20 cellular contexts compared by ENCODE assay signal in the genomic region with DNA sequence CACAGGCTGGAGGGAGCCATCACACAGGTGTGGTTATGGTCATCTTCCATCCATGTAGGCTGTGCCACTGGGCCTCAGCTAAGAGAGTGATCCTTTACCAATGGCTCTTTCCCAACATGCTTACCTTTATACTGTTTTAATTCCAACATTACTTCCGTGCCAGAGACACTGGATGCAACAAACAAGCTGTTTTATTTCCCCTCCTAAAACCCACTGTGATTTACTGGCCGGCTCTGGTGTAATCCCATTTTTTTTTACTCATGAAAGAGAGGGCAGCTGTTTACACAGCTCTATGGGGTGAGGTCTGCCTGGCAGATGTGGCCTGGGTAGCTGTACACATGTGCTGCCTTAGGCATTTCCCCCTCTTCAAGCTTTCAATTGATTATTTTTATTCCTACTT. TPM values are rescaled to one million over a fixed set of nuclear protein-coding genes. Genes with fewer than 3 reads are reported as not detected.
DNase-seq lines count a peak whose midpoint lies in the region; ATAC-seq and TF ChIP-seq lines count a peak whose summit lies in the region.
"Had no signal": no experiment of that assay in that cellular context is flagged by ENCODE, and none has a peak within 500 bp of the region (broad histone marks: within the 10 kb centered on the region; RNA-seq: fewer than 3 reads in every experiment).

No MANE protein-coding gene starts in this region.

- no peak overlapping the region for H3K9ac ChIP-seq in trophoblast cell (ENCODE audit: low read length)

- H4K8ac ChIP-seq in trophoblast cell (ENCODE audit: low read depth, low read length), result no peak overlapping the region

- no peak overlapping the region for H3K14ac ChIP-seq in trophoblast cell (ENCODE audit: low read length)

- no peaks in the 10 kb centered on the region for H3K4me1 Mint-ChIP-seq in Caco-2 (ENCODE audit: low read depth, unreplicated experiment)
- peaks cover 3% of the 10 kb centered on the region for H3K4me1 Mint-ChIP-seq in T-helper 17 cell
- H3K4me1 Mint-ChIP-seq: H9 had no signal

- H3K27me3 ChIP-seq in Caco-2 (replicated peaks; ENCODE audit: control insufficient read depth, insufficient read depth, low read length) (no peaks in the 10 kb centered on the region), trophoblast cell (ENCODE audit: insufficient read depth, low read length) (no peaks in the 10 kb centered on the region)

- intact Hi-C loops in Caco-2 (cut with micrococcal nuclease; ENCODE audit: unreplicated experiment), result loop anchor here (5.0 kb wide), 1 partner anchor 87 kb away; no protein-coding TSS in a partner anchor
- intact Hi-C loops in mucosa of descending colon (cut with DNase I, micrococcal nuclease), result no loop called here

- TF ChIP-seq CTCF in Caco-2 (IDR thresholded peaks at IDR 0.05; ENCODE audit: insufficient read depth in 1 of 2, low read depth in 1 of 2, low read length in 1 of 2, severe bottlenecking in 1 of 2, unreplicated experiment in 1 of 2) (no peak), mucosa of descending colon (IDR thresholded peaks at IDR 0.05) (no peak)

- H2AK5ac ChIP-seq in trophoblast cell (ENCODE audit: low read length), result no peak overlapping the region

- H3K36me3 ChIP-seq in Caco-2 (ENCODE audit: control insufficient read depth, insufficient read depth, low read length), result peaks cover 11% of the 10 kb centered on the region
- H3K36me3 ChIP-seq in mucosa of descending colon (ENCODE audit: low read depth), result no peaks in the 10 kb centered on the region
- peaks cover 70 to 83% of the 10 kb centered on the region in 2 experiments for H3K36me3 ChIP-seq in trophoblast cell (ENCODE audit: control insufficient read depth in 1 of 2, insufficient read depth in 2 of 2, low read length in 2 of 2)

- no peaks in the 10 kb centered on the region for H3K9me3 Mint-ChIP-seq in Caco-2 (ENCODE audit: unreplicated experiment)
- H3K9me3 Mint-ChIP-seq: H9 had no signal

- no TSS peak for BruUV-seq in Caco-2 (replicated peaks; lab: Mats Ljungman, UMichigan)

- H3K4me3 ChIP-seq in Caco-2 (ENCODE audit: low read depth, low read length) (no peak overlapping the region), mucosa of descending colon (no peak overlapping the region), trophoblast cell (ENCODE audit: low read depth, low read length) (no peak overlapping the region)
- H3K4me3 ChIP-seq: A549 had no signal

- H3K27ac Mint-ChIP-seq in Caco-2 (ENCODE audit: unreplicated experiment) (peak overlapping the region; percentile 40), T-helper 17 cell (peak overlapping the region; percentile 66)
- H3K27ac Mint-ChIP-seq: B cell had no signal

- no peaks in the 10 kb centered on the region for H3K79me2 ChIP-seq in trophoblast cell (ENCODE audit: control insufficient read depth, insufficient read depth, low read length, poor library complexity)

- no peak overlapping the region for H2BK12ac ChIP-seq in trophoblast cell (ENCODE audit: low read length)

- H3K4me1 ChIP-seq in Caco-2, result peaks cover 21% of the 10 kb centered on the region
- H3K4me1 ChIP-seq in mucosa of descending colon (ENCODE audit: low read depth), result peaks cover 17% of the 10 kb centered on the region
- no peaks in the 10 kb centered on the region for H3K4me1 ChIP-seq in trophoblast cell (ENCODE audit: control insufficient read depth in 1 of 2, insufficient read depth in 2 of 2, low read length in 2 of 2)
- H3K4me1 ChIP-seq: A549 had no signal

- DNase-seq in Caco-2, result no peak
- peak; percentile 60 for DNase-seq in NCI-H82 (lab: John Stamatoyannopoulos, UW)
- DNase-seq in T-helper 17 cell, result no peak
- DNase-seq in mucosa of descending colon, result peak in 1 of 3 donors; percentile 34
- DNase-seq in NCI-H1048 (lab: John Stamatoyannopoulos, UW), result no peak
- DNase-seq in activated effector memory CD4-positive, alpha-beta T cell treated with anti-CD3 and anti-CD28 coated beads, Interleukin-2, amount 50 U/mL, for 16 hours, result no peak
- no peak for DNase-seq in trophoblast cell
- DNase-seq: DMS79 treated with DMSO at 0.1 percent for 48 hours, H9, KG1, NCI-H1105, NCI-H2029 treated with DMSO at 0.1 percent for 48 hours, NCI-H2171, NCI-H524 treated with DMSO at 0.1 percent for 48 hours, PC-3, RPMI8226, SHP77 had no signal

- no peak overlapping the region for H2BK120ac ChIP-seq in trophoblast cell (ENCODE audit: insufficient read depth, low read length, poor library complexity)

- no peak overlapping the region for H3K23ac ChIP-seq in trophoblast cell (ENCODE audit: low read length)

- no peaks in the 10 kb centered on the region for H3K79me1 ChIP-seq in trophoblast cell (ENCODE audit: low read length)

- no peaks in the 10 kb centered on the region for H3K27me3 Mint-ChIP-seq in Caco-2 (ENCODE audit: insufficient read depth, unreplicated experiment)
- H3K27me3 Mint-ChIP-seq in T-helper 17 cell, result no peaks in the 10 kb centered on the region
- H3K27me3 Mint-ChIP-seq: B cell had no signal

- no CpG with 5 or more reads among the region's 2 CpGs for WGBS in trophoblast cell (ENCODE audit: extremely low coverage, insufficient coverage, insufficient read length)

- POLR2A ChIA-PET in Caco-2 (lab: Charles Lee), result interaction anchor here (0.5 kb wide), 1 partner anchor 1216 kb away, joined by 11 read pairs; no protein-coding TSS in a partner anchor

- H3K4me3 Mint-ChIP-seq in Caco-2 (ENCODE audit: unreplicated experiment) (no peak overlapping the region), T-helper 17 cell (no peak overlapping the region)
- H3K4me3 Mint-ChIP-seq: B cell, H9 had no signal

- no peak overlapping the region for H3K4ac ChIP-seq in trophoblast cell (ENCODE audit: low read depth, low read length)

- H3K9me3 ChIP-seq in Caco-2, result no peaks in the 10 kb centered on the region
- H3K9me3 ChIP-seq in T-helper 17 cell (ENCODE audit: control insufficient read depth, low read length, poor library complexity, severe bottlenecking), result no peaks in the 10 kb centered on the region
- no peaks in the 10 kb centered on the region for H3K9me3 ChIP-seq in mucosa of descending colon
- H3K9me3 ChIP-seq in trophoblast cell (ENCODE audit: insufficient read depth, low read depth, low read length), result no peaks in the 10 kb centered on the region
- H3K9me3 ChIP-seq: A549 had no signal

- no peak overlapping the region for H3K4me2 ChIP-seq in trophoblast cell (ENCODE audit: low read length)
- H3K4me2 ChIP-seq: A549 had no signal

- H3K18ac ChIP-seq in trophoblast cell (ENCODE audit: low read length), result no peak overlapping the region

- peaks cover 73% of the 10 kb centered on the region for H3K36me3 Mint-ChIP-seq in Caco-2 (ENCODE audit: insufficient read depth, unreplicated experiment)
- H3K36me3 Mint-ChIP-seq in T-helper 17 cell (ENCODE audit: low read depth), result no peaks in the 10 kb centered on the region

- ATAC-seq in T-helper 17 cell, result no peak
- ATAC-seq in mucosa of descending colon, result peak; percentile 61
- no peak for ATAC-seq in GM21447 (IDR thresholded peaks at IDR 0.05; ENCODE audit: unreplicated experiment)
- ATAC-seq: A549, PC-3 had no signal

- H2BK5ac ChIP-seq in trophoblast cell (ENCODE audit: low read depth, low read length, poor library complexity), result no peak overlapping the region

- CTCF ChIA-PET in Caco-2 (lab: Charles Lee), result no interaction called here

- H2AFZ ChIP-seq in trophoblast cell (ENCODE audit: insufficient read depth, low read length, poor library complexity), result no peak overlapping the region

- H3K27ac ChIP-seq in trophoblast cell (ENCODE audit: low read depth, low read length), result no peak overlapping the region
- H3K27ac ChIP-seq: A549 had no signal

- H4K12ac ChIP-seq in trophoblast cell (ENCODE audit: low read depth, low read length), result no peak overlapping the region

- H4K91ac ChIP-seq in trophoblast cell (ENCODE audit: low read depth, low read length), result no peak overlapping the region

RNA-seq across cellular contexts. Expression of gene MACROH2A1, which starts 58.5 kb away (rescaled TPM):
- 236 and 269 TPM in 2 replicates for total RNA-seq in Caco-2 (2022)
- total RNA-seq in T-helper 17 cell, result 100 to 1,000 TPM; 124 to 141 TPM
- total RNA-seq in mucosa of descending colon, result 100 to 1,000 TPM; 170 to 255 (median 243) TPM
- polyA plus RNA-seq in trophoblast cell (2013), result 172 and 175 TPM in 2 replicates
